9 cellular contexts compared by ENCODE assay signal in genomic region chr10:79246606-79247275, GRCh38.
A peak's percentile ranks its signal among the peaks of the same experiment; 100 is the strongest.
DNase-seq lines count a peak whose midpoint lies in the region; ATAC-seq, FAIRE-seq and TF ChIP-seq lines count a peak whose summit lies in the region.
"Had no signal": no experiment of that assay in that cellular context is flagged by ENCODE, and none has a peak within 500 bp of the region (broad histone marks: within the 10 kb centered on the region; RNA-seq: fewer than 3 reads in every experiment).

No MANE protein-coding gene starts in this region.

- H3K27me3 ChIP-seq in liver (ENCODE audit: control insufficient read depth in 4 of 4, insufficient read depth in 4 of 4, low read length in 3 of 4) (no peaks in the 10 kb centered on the region), HepG2 (ENCODE audit: control insufficient read depth in 1 of 2, insufficient read depth in 2 of 2, low read length in 2 of 2) (no peaks in the 10 kb centered on the region)

- peak overlapping the region; percentile 55 to 77 for H3K27ac ChIP-seq in liver (ENCODE audit: low read depth in 1 of 2, low read length in 2 of 2)
- no peak overlapping the region for H3K27ac ChIP-seq in HepG2 (ENCODE audit: extremely low read length, insufficient read depth, low read length)

- H3K9me3 Mint-ChIP-seq in endothelial cell (ENCODE audit: unreplicated experiment): no peaks in the 10 kb centered on the region
- no peaks in the 10 kb centered on the region for H3K9me3 Mint-ChIP-seq in naive B cell

- no TSS peak for BruUV-seq in HepG2 (replicated peaks; lab: Mats Ljungman, UMichigan)

- H3K36me3 ChIP-seq in liver (ENCODE audit: control insufficient read depth in 4 of 4, insufficient read depth in 3 of 4, low read depth in 1 of 4, low read length in 3 of 4) (no peaks in the 10 kb centered on the region), HepG2 (replicated peaks in 1 of 2; ENCODE audit: control insufficient read depth in 1 of 2, insufficient read depth in 2 of 2, low read length in 2 of 2) (peaks cover 10 to 36% of the 10 kb centered on the region in 2 experiments; a peak in 4 of 5 replicates)

- TF ChIP-seq RAD21 in liver (IDR thresholded peaks at IDR 0.05) (peak in 1 of 2 donors; percentile 45), HepG2 (CRISPR knock-in tag; IDR thresholded peaks at IDR 0.05) (no peak)

- no peak for TF ChIP-seq POLR2A in HepG2 (IDR thresholded peaks at IDR 0.05; ENCODE audit: insufficient read depth in 1 of 2, low read depth in 2 of 2, low read length in 2 of 2)

- FAIRE-seq in HepG2 (lab: Jason Lieb, UNC): no peak
- no peak for FAIRE-seq in urothelium cell line (lab: Jason Lieb, UNC)

- peaks cover 55% of the 10 kb centered on the region for H3K4me1 Mint-ChIP-seq in endothelial cell (ENCODE audit: unreplicated experiment)
- peaks cover 73 to 84% (median 83%) of the 10 kb centered on the region in 3 donors for H3K4me1 Mint-ChIP-seq in naive B cell

- H3K4me3 ChIP-seq in liver (ENCODE audit: low read depth in 1 of 3, low read length in 3 of 3) (no peak overlapping the region), HepG2 (replicated peaks in 1 of 3; ENCODE audit: insufficient read depth in 1 of 3, low read depth in 2 of 3, low read length in 3 of 3) (no peak overlapping the region)

- H3K9me3 ChIP-seq in liver (ENCODE audit: control insufficient read depth in 4 of 4, low read length in 3 of 4) (no peaks in the 10 kb centered on the region), HepG2 (ENCODE audit: low read length) (no peaks in the 10 kb centered on the region)

- intact Hi-C loops in HepG2 (cut with micrococcal nuclease; ENCODE audit: unreplicated experiment): no loop called here

- TF ChIP-seq CTCF in liver (IDR thresholded peaks at IDR 0.05; ENCODE audit: low read depth, low read length, missing input control) (no peak), HepG2 (CRISPR knock-in tag; IDR thresholded peaks at IDR 0.05) (no peak), endothelial cell (IDR thresholded peaks at IDR 0.05; ENCODE audit: unreplicated experiment) (no peak)

- H3K4me1 ChIP-seq in liver (ENCODE audit: control insufficient read depth in 4 of 4, insufficient read depth in 4 of 4, low read length in 3 of 4) (peaks cover 13 to 42% (median 27%) of the 10 kb centered on the region in 4 donors), HepG2 (ENCODE audit: insufficient read depth, low read length) (no peaks in the 10 kb centered on the region)

- H3K9ac ChIP-seq in liver (ENCODE audit: low read depth in 1 of 2, low read length in 2 of 2) (no peak overlapping the region), HepG2 (ENCODE audit: insufficient read depth, low read depth, low read length) (no peak overlapping the region)

- H3K4me3 Mint-ChIP-seq in endothelial cell (ENCODE audit: unreplicated experiment) (no peak overlapping the region), naive B cell (peak overlapping the region in 6 of 8 donors; percentile 60 to 89 (median 79))

- H4K20me1 ChIP-seq in HepG2 (ENCODE audit: insufficient read depth, low read length): peaks cover 45% of the 10 kb centered on the region; the same call in 1 of the 2 replicates

- H3K27me3 Mint-ChIP-seq in endothelial cell (ENCODE audit: unreplicated experiment) (peaks cover 22% of the 10 kb centered on the region), naive B cell (no peaks in the 10 kb centered on the region)

- DNase-seq in HepG2 (ENCODE audit: low spot score): no peak
- peak; percentile 42 for DNase-seq in endothelial cell (ENCODE audit: low spot score)
- no peak for DNase-seq in naive B cell
- DNase-seq in germinal center (ENCODE audit: low spot score): no peak
- DNase-seq in cerebellar nuclear complex (lab: John Stamatoyannopoulos, UW): no peak
- DNase-seq in urothelium cell line (ENCODE audit: low spot score): no peak
- no peak for DNase-seq in GM19238 (ENCODE audit: insufficient read length, low spot score)
- DNase-seq: PC-3 had no signal

- H2AFZ ChIP-seq in HepG2 (ENCODE audit: low read length): no peak overlapping the region

- CTCF ChIA-PET in HepG2 (lab: Yijun Ruan, JAX; ENCODE audit: low intra/inter-chr PET ratio, low total read pairs): no interaction called here

- H3K4me2 ChIP-seq in HepG2 (ENCODE audit: low read depth, low read length): no peak overlapping the region

- ATAC-seq in HepG2 (no peak), naive B cell (ENCODE audit: low read depth in 2 of 2) (no peak)
- ATAC-seq: PC-3 had no signal

- TF ChIP-seq EP300 in HepG2 (IDR thresholded peaks at IDR 0.05; ENCODE audit: low read depth in 2 of 2, low read length in 2 of 2) (no peak), HepG2 (CRISPR knock-in tag; IDR thresholded peaks at IDR 0.05; ENCODE audit: borderline replicate concordance) (no peak)

- peaks cover 2% of the 10 kb centered on the region for H3K79me2 ChIP-seq in HepG2 (ENCODE audit: insufficient read depth, low read length)

- POLR2A ChIA-PET in HepG2 (lab: Yijun Ruan, JAX): no interaction called here

- peak overlapping the region; percentile 78 for H3K27ac Mint-ChIP-seq in endothelial cell (ENCODE audit: unreplicated experiment)
- peak overlapping the region; percentile 16 to 100 (median 96) for H3K27ac Mint-ChIP-seq in naive B cell

- in situ Hi-C loops in HepG2 (cut with HindIII; ENCODE audit: extremely low pct_ligation_motif_present, low pct_unique_long_range_greater_than_20kb): no loop called here

- peaks cover 21% of the 10 kb centered on the region for H3K36me3 Mint-ChIP-seq in endothelial cell (ENCODE audit: low read depth, unreplicated experiment)
- no peaks in the 10 kb centered on the region for H3K36me3 Mint-ChIP-seq in naive B cell

- WGBS in liver: 58% methylated on average over 14 of the region's 14 CpGs
- WGBS in HepG2 (ENCODE audit: low lambda C conversion rate): 100% methylated on average over 6 of the region's 14 CpGs

TF ChIP-seq in liver, 16 proteins besides CTCF, POLR2A, EP300 and RAD21 (continues in another document):
- peak; percentile 96 for TF ChIP-seq NR2F2 (IDR thresholded peaks at IDR 0.05)
- TF ChIP-seq HNF4A (conservative IDR thresholded peaks at IDR 0.05): no peak
- TF ChIP-seq EGR1 (IDR thresholded peaks at IDR 0.05; ENCODE audit: low read depth in 2 of 2): no peak
- no peak for TF ChIP-seq FOXA1 (IDR thresholded peaks at IDR 0.05)
- peak; percentile 49 for TF ChIP-seq SP1 (IDR thresholded peaks at IDR 0.05)
- no peak for TF ChIP-seq FOXA2 (IDR thresholded peaks at IDR 0.05)
- no peak for TF ChIP-seq TAF1 (conservative IDR thresholded peaks at IDR 0.05)
- TF ChIP-seq, protein P1, sequence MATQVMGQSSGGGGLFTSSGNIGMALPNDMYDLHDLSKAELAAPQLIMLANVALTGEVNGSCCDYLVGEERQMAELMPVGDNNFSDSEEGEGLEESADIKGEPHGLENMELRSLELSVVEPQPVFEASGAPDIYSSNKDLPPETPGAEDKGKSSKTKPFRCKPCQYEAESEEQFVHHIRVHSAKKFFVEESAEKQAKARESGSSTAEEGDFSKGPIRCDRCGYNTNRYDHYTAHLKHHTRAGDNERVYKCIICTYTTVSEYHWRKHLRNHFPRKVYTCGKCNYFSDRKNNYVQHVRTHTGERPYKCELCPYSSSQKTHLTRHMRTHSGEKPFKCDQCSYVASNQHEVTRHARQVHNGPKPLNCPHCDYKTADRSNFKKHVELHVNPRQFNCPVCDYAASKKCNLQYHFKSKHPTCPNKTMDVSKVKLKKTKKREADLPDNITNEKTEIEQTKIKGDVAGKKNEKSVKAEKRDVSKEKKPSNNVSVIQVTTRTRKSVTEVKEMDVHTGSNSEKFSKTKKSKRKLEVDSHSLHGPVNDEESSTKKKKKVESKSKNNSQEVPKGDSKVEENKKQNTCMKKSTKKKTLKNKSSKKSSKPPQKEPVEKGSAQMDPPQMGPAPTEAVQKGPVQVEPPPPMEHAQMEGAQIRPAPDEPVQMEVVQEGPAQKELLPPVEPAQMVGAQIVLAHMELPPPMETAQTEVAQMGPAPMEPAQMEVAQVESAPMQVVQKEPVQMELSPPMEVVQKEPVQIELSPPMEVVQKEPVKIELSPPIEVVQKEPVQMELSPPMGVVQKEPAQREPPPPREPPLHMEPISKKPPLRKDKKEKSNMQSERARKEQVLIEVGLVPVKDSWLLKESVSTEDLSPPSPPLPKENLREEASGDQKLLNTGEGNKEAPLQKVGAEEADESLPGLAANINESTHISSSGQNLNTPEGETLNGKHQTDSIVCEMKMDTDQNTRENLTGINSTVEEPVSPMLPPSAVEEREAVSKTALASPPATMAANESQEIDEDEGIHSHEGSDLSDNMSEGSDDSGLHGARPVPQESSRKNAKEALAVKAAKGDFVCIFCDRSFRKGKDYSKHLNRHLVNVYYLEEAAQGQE (IDR thresholded peaks at IDR 0.05): peak; percentile 25

TF ChIP-seq in HepG2, 621 proteins besides CTCF, POLR2A, EP300 and RAD21 (continues in another document):
- TF ChIP-seq ZNF7 (CRISPR knock-in tag; IDR thresholded peaks at IDR 0.05): no peak
- TF ChIP-seq ZFP62 (CRISPR knock-in tag; IDR thresholded peaks at IDR 0.05): no peak
- TF ChIP-seq ZNF296 (CRISPR knock-in tag; conservative IDR thresholded peaks at IDR 0.05): no peak
- TF ChIP-seq HNRNPLL (IDR thresholded peaks at IDR 0.05; ENCODE audit: low read depth, low read length, poor library complexity, severe bottlenecking): no peak
- no peak for TF ChIP-seq ZNF597 (CRISPR knock-in tag; IDR thresholded peaks at IDR 0.05)
- no peak for TF ChIP-seq TIGD3 (CRISPR knock-in tag; IDR thresholded peaks at IDR 0.05; ENCODE audit: borderline replicate concordance)
